ENCODE assay signal across 23 cellular contexts in genomic region chr6:85705220-85705619, GRCh38.
DNase-seq lines count a peak whose midpoint lies in the region; ATAC-seq, FAIRE-seq and TF ChIP-seq lines count a peak whose summit lies in the region.
"Had no signal": no experiment of that assay in that cellular context is flagged by ENCODE, and none has a peak within 500 bp of the region (broad histone marks: within the 10 kb centered on the region; RNA-seq: fewer than 3 reads in every experiment).

No MANE protein-coding gene starts in this region.

- H3K23ac ChIP-seq in neuronal stem cell (ENCODE audit: low read depth, low read length, poor library complexity) = peak overlapping the region; percentile 58

- TF ChIP-seq POLR2A in right lobe of liver (IDR thresholded peaks at IDR 0.05) (no peak), HepG2 (IDR thresholded peaks at IDR 0.05; ENCODE audit: insufficient read depth in 1 of 2, low read depth in 2 of 2, low read length in 2 of 2) (no peak), stomach (IDR thresholded peaks at IDR 0.05) (no peak)

- H4K8ac ChIP-seq in neuronal stem cell (ENCODE audit: low read depth, low read length) = peak overlapping the region; percentile 50

- DNase-seq in right lobe of liver (peak in 2 of 3 donors; percentile 16 to 46), HepG2 (ENCODE audit: low spot score) (no peak), neuronal stem cell (ENCODE audit: low spot score) (no peak), stomach (peak; percentile 57), NCI-H2081 treated with DMSO at 0.1 percent for 48 hours (lab: John Stamatoyannopoulos, UW) (no peak)
- DNase-seq in activated CD4-positive, alpha-beta T cell treated with anti-CD3 and anti-CD28 coated beads for 48 hours = no peak
- no peak for DNase-seq in activated T-cell treated with anti-CD3 and anti-CD28 coated beads, Interleukin-2, amount 50 U/mL, for 1 hour
- DNase-seq: ACHN; BE2C; C1 segment of cervical spinal cord; Caco-2; Calu3; CD4-positive, alpha-beta T cell; CD8-positive, alpha-beta T cell; DMS79 treated with DMSO at 0.1 percent for 48 hours; GF-D8 had no signal

- no peak overlapping the region for H2BK15ac ChIP-seq in neuronal stem cell (ENCODE audit: low read length)

- no peak for TF ChIP-seq CTCF in right lobe of liver (IDR thresholded peaks at IDR 0.05)
- no peak for TF ChIP-seq CTCF in HepG2 (CRISPR knock-in tag; IDR thresholded peaks at IDR 0.05)
- TF ChIP-seq CTCF in stomach (IDR thresholded peaks at IDR 0.05) = no peak

- intact Hi-C loops in right lobe of liver (cut with DNase I) (no loop called here), HepG2 (cut with micrococcal nuclease; ENCODE audit: unreplicated experiment) (no loop called here), stomach (cut with DNase I; ENCODE audit: low total_unique reads) (no loop called here)

- H3K27ac ChIP-seq in right lobe of liver = no peak overlapping the region
- H3K27ac ChIP-seq in HepG2 (ENCODE audit: extremely low read length, insufficient read depth, low read length) = no peak overlapping the region
- H3K27ac ChIP-seq in neuronal stem cell (replicated peaks; ENCODE audit: low read length) = no peak overlapping the region
- no peak overlapping the region for H3K27ac ChIP-seq in stomach
- H3K27ac ChIP-seq: 22Rv1, BLaER1 had no signal

- H3K4me2 ChIP-seq in HepG2 (ENCODE audit: low read depth, low read length) (no peak overlapping the region), neuronal stem cell (ENCODE audit: insufficient read depth, low read length, poor library complexity, severe bottlenecking) (no peak overlapping the region)
- H3K4me2 ChIP-seq: BLaER1 had no signal

- no peak overlapping the region for H4K91ac ChIP-seq in neuronal stem cell (ENCODE audit: low read depth, low read length, poor library complexity)

- H3K14ac ChIP-seq in neuronal stem cell (ENCODE audit: low read length) = peak overlapping the region; percentile 67

- no peak overlapping the region for H2BK120ac ChIP-seq in neuronal stem cell (ENCODE audit: low read depth, low read length)

- H3K4me3 ChIP-seq in right lobe of liver (no peak overlapping the region), HepG2 (replicated peaks in 1 of 3; ENCODE audit: insufficient read depth in 1 of 3, low read depth in 2 of 3, low read length in 3 of 3) (no peak overlapping the region), neuronal stem cell (ENCODE audit: low read length in 2 of 2) (peak overlapping the region in 1 of 2 donors; percentile 62), stomach (no peak overlapping the region)
- H3K4me3 ChIP-seq: BLaER1 had no signal

- H2AFZ ChIP-seq in HepG2 (ENCODE audit: low read length) = no peak overlapping the region
- H2AFZ ChIP-seq in neuronal stem cell (ENCODE audit: low read length) = no peak overlapping the region

- in situ Hi-C loops in HepG2 (cut with HindIII; ENCODE audit: extremely low pct_ligation_motif_present, low pct_unique_long_range_greater_than_20kb) = no loop called here

- CTCF ChIA-PET in HepG2 (lab: Yijun Ruan, JAX; ENCODE audit: low intra/inter-chr PET ratio, low total read pairs) = no interaction called here

- ATAC-seq in right lobe of liver (peak in 2 of 4 donors; percentile 18 to 33), HepG2 (no peak; the same call in 2 of the 3 replicates)
- ATAC-seq: CD8-positive, alpha-beta T cell had no signal

- TF ChIP-seq RAD21 in HepG2 (CRISPR knock-in tag; IDR thresholded peaks at IDR 0.05) = no peak

- H3K36me3 ChIP-seq in right lobe of liver = no peaks in the 10 kb centered on the region
- no peaks in the 10 kb centered on the region for H3K36me3 ChIP-seq in HepG2 (replicated peaks in 1 of 2; ENCODE audit: control insufficient read depth in 1 of 2, insufficient read depth in 2 of 2, low read length in 2 of 2)
- H3K36me3 ChIP-seq in neuronal stem cell (replicated peaks in 1 of 2; ENCODE audit: control insufficient read depth in 2 of 2, insufficient read depth in 2 of 2, low read length in 2 of 2) = no peaks in the 10 kb centered on the region
- H3K36me3 ChIP-seq in stomach = no peaks in the 10 kb centered on the region
- H3K36me3 ChIP-seq: BE2C, BLaER1 had no signal

- POLR2A ChIA-PET in HepG2 (lab: Yijun Ruan, JAX) = no interaction called here

- H3K27me3 ChIP-seq in right lobe of liver (no peaks in the 10 kb centered on the region), HepG2 (ENCODE audit: control insufficient read depth in 1 of 2, insufficient read depth in 2 of 2, low read length in 2 of 2) (no peaks in the 10 kb centered on the region), neuronal stem cell (ENCODE audit: control insufficient read depth in 3 of 3, insufficient read depth in 3 of 3, low read depth in 1 of 3, low read length in 3 of 3) (no peaks in the 10 kb centered on the region), stomach (peaks cover 0 to 4% (median 0%) of the 10 kb centered on the region in 3 donors)
- H3K27me3 ChIP-seq: BE2C, BLaER1 had no signal

- no peaks in the 10 kb centered on the region for H3K9me3 ChIP-seq in right lobe of liver
- no peaks in the 10 kb centered on the region for H3K9me3 ChIP-seq in HepG2 (ENCODE audit: low read length)
- H3K9me3 ChIP-seq in neuronal stem cell (replicated peaks in 1 of 2; ENCODE audit: control insufficient read depth in 2 of 2, insufficient read depth in 1 of 2, low read depth in 1 of 2, low read length in 2 of 2) = peaks cover 0 to 3% of the 10 kb centered on the region in 2 donors
- H3K9me3 ChIP-seq in stomach = peaks cover 0 to 10% (median 2%) of the 10 kb centered on the region in 4 donors
- H3K9me3 ChIP-seq: BE2C had no signal

- TF ChIP-seq EP300 in HepG2 (IDR thresholded peaks at IDR 0.05; ENCODE audit: low read depth in 2 of 2, low read length in 2 of 2) = no peak
- TF ChIP-seq EP300 in HepG2 (CRISPR knock-in tag; IDR thresholded peaks at IDR 0.05; ENCODE audit: borderline replicate concordance) = no peak
- no peak for TF ChIP-seq EP300 in stomach (IDR thresholded peaks at IDR 0.05)

- FAIRE-seq in HepG2 (lab: Jason Lieb, UNC) = no peak
- FAIRE-seq: A204.1, D721Med, G401.6, GM12891, GM19239 had no signal

- H3K4me1 ChIP-seq in right lobe of liver (no peaks in the 10 kb centered on the region), HepG2 (ENCODE audit: insufficient read depth, low read length) (no peaks in the 10 kb centered on the region), neuronal stem cell (ENCODE audit: control insufficient read depth in 2 of 2, insufficient read depth in 1 of 2, low read depth in 1 of 2, low read length in 2 of 2) (no peaks in the 10 kb centered on the region), stomach (no peaks in the 10 kb centered on the region)
- H3K4me1 ChIP-seq: BE2C, BLaER1 had no signal

- WGBS in right lobe of liver (ENCODE audit: insufficient coverage, low coverage, low lambda C conversion rate, missing lambda C conversion rate) = no CpG with 5 or more reads among the region's 8 CpGs
- 57% methylated on average over 5 of the region's 8 CpGs for WGBS in HepG2 (ENCODE audit: low lambda C conversion rate)
- WGBS in neuronal stem cell (ENCODE audit: extremely low coverage in 2 of 2, insufficient read length in 2 of 2, insufficient replicate concordance in 1 of 2), 2 donors = no CpG with 5 or more reads among the region's 8 CpGs
- WGBS in stomach, 5 donors = 73 to 85% (median 80%) methylated on average over 4 to 8 of the region's 8 CpGs

- H3K18ac ChIP-seq in neuronal stem cell (ENCODE audit: low read length) = peak overlapping the region; percentile 22

- H3K4ac ChIP-seq in neuronal stem cell (ENCODE audit: low read length) = no peak overlapping the region

- no peaks in the 10 kb centered on the region for H4K20me1 ChIP-seq in HepG2 (ENCODE audit: insufficient read depth, low read length)
- H4K20me1 ChIP-seq: BLaER1 had no signal

- no TSS peak for BruUV-seq in HepG2 (replicated peaks; lab: Mats Ljungman, UMichigan)

- no peak overlapping the region for H2BK5ac ChIP-seq in neuronal stem cell (ENCODE audit: low read length)

- H2AK5ac ChIP-seq in neuronal stem cell (ENCODE audit: low read depth, low read length) = no peak overlapping the region

- no peak overlapping the region for H2BK12ac ChIP-seq in neuronal stem cell (ENCODE audit: low read length)

- H3K79me1 ChIP-seq in neuronal stem cell (ENCODE audit: low read depth, low read length) = peaks cover 3% of the 10 kb centered on the region

- no peaks in the 10 kb centered on the region for H3K79me2 ChIP-seq in HepG2 (ENCODE audit: insufficient read depth, low read length)

- H3K9ac ChIP-seq in HepG2 (ENCODE audit: insufficient read depth, low read depth, low read length) (no peak overlapping the region), neuronal stem cell (ENCODE audit: low read depth, low read length, poor library complexity) (no peak overlapping the region)
- H3K9ac ChIP-seq: BLaER1 had no signal

TF ChIP-seq in HepG2, 621 proteins besides CTCF, POLR2A, EP300 and RAD21 (continues in another document):
- no peak for TF ChIP-seq ZNF451 (CRISPR knock-in tag; IDR thresholded peaks at IDR 0.05)
- no peak for TF ChIP-seq CREBL2 (CRISPR knock-in tag; IDR thresholded peaks at IDR 0.05; ENCODE audit: borderline replicate concordance)
- no peak for TF ChIP-seq ZNF281 (CRISPR knock-in tag; IDR thresholded peaks at IDR 0.05; ENCODE audit: borderline replicate concordance)

Comparison
In these comparisons a context has a peak if more than half of its experiments do, and no peak if none do; other contexts are left out.
1. DNase-seq: peak in right lobe of liver (2 of 3) and stomach (single experiment); none in HepG2 (single experiment), neuronal stem cell (single experiment), activated CD4-positive, alpha-beta T cell treated with anti-CD3 and anti-CD28 coated beads for 48 hours (single experiment), NCI-H2081 treated with DMSO at 0.1 percent for 48 hours (single experiment) and activated T-cell treated with anti-CD3 and anti-CD28 coated beads, Interleukin-2, amount 50 U/mL, for 1 hour (single experiment).